Comparison of ENCODE assay signal across 1 cellular context in genomic region chr1:223155153-223155552, GRCh38.
A peak's percentile ranks its signal among the peaks of the same experiment; 100 is the strongest.
TF ChIP-seq lines count a peak whose summit lies in the region.

No MANE protein-coding gene starts in this region.

TF ChIP-seq in K562, 482 proteins besides CTCF, POLR2A, EP300 and RAD21 (continued from another document):
- TF ChIP-seq KAT8 (IDR thresholded peaks at IDR 0.05; ENCODE audit: low read depth) (no peak), ELF1 (tag; IDR thresholded peaks at IDR 0.05) (no peak), BACH1 (tag; IDR thresholded peaks at IDR 0.05) (0 out of 2 replicates have a peak, but pooled peaks have one; percentile 25), KDM4B (IDR thresholded peaks at IDR 0.05; ENCODE audit: borderline replicate concordance in 2 of 2, low read depth in 1 of 2) (no peak), MNT (conservative IDR thresholded peaks at IDR 0.05) (peak in 1 of 2 experiments; percentile 59; a peak in 2 of 4 replicates), NFE2 (IDR thresholded peaks at IDR 0.05; ENCODE audit: low read depth) (peak; percentile 65), C11orf30 (IDR thresholded peaks at IDR 0.05; ENCODE audit: low read depth) (peak; percentile 75)
